Comparison of ENCODE assay signal across 8 cellular contexts in the genomic region with DNA sequence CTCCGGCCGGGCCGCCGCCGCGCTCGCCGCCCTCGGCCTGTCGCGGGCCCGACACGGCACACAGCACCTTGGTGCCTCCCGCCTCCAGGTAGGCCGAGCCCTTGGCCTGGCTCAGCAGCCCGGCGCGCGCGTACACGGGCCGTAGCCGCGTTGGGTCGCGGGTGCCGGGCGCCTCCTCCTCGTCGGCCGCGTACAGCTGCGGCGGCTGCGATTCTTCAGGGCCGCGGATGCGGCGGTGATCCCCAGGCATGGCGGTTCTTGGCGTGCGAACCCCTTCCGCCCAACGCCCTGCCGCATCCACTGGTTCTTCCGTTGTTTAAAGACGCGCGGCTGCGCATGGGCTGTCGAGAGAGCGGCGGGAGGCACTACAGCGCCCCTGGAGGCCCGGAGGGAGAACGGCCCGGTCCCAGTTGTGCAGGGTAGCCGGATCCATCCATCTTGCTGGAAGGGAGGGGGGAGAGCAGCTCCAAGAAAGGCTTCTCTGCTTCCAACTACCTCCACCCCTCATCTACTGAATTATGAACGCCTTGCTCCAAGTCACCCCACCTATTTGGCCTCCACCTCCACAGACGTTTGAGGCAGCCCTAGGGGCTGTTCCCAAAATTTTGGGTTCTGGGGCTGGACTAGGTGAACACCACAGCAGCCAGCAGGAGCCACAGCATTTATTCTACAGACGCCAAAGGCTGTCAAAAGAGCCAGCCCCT.
DNase-seq lines count a peak whose midpoint lies in the region; ATAC-seq and TF ChIP-seq lines count a peak whose summit lies in the region.

A gene (minus strand): TSS at position 290 of the 704 bp plus-strand sequence. CDS start 40 bp downstream, at position 250.

- peak; percentile 32 for DNase-seq in NCI-H2029 treated with DMSO at 0.1 percent for 48 hours (lab: John Stamatoyannopoulos, UW)
- DNase-seq in T-helper 22 cell (ENCODE audit: low read depth): peak; percentile 87
- peak; percentile 83 for DNase-seq in astrocyte of the cerebellum (ENCODE audit: low read depth)
- peak; percentile 89 for DNase-seq in hippocampal formation (lab: John Stamatoyannopoulos, UW)
- DNase-seq in retinal pigment epithelial cell (ENCODE audit: low read depth): peak; percentile 74

- H3K4me3 ChIP-seq in astrocyte of the cerebellum (ENCODE audit: low read depth, low read length) (peak within 1 kb of the TSS; percentile 58), retinal pigment epithelial cell (ENCODE audit: low read length) (peak within 1 kb of the TSS; percentile 55)

- in situ Hi-C loops in astrocyte of the cerebellum (cut with HindIII; ENCODE audit: low sequenced_read_pairs): no loop called here

- TF ChIP-seq CTCF in 22Rv1 (IDR thresholded peaks at IDR 0.05): peak; percentile 91
- peak; percentile 87 for TF ChIP-seq CTCF in astrocyte of the cerebellum (IDR thresholded peaks at IDR 0.05; ENCODE audit: low read depth, low read length, missing control alignments)
- TF ChIP-seq CTCF in retinal pigment epithelial cell (conservative IDR thresholded peaks at IDR 0.05; ENCODE audit: low read depth, low read length): peak; percentile 90

- H3K27ac ChIP-seq in 22Rv1: peak within 1 kb of the TSS; percentile 97

- peak; percentile 82 for ATAC-seq in GM18517 (IDR thresholded peaks at IDR 0.05; ENCODE audit: unreplicated experiment)
- peak; percentile 68 for ATAC-seq in HG03039 (IDR thresholded peaks at IDR 0.05; ENCODE audit: unreplicated experiment)

Comparison
In these comparisons a context has a peak if more than half of its experiments do, and no peak if none do; other contexts are left out.
1. Peak in every context shown above with its lines: DNase-seq, ATAC-seq, H3K4me3 ChIP-seq and H3K27ac ChIP-seq.
2. DNase-seq: peak in every context shown above with its lines; median percentile 89 in hippocampal formation; 87 in T-helper 22 cell; 83 in astrocyte of the cerebellum; 74 in retinal pigment epithelial cell; 32 in NCI-H2029 treated with DMSO at 0.1 percent for 48 hours.